In the genomic region with DNA sequence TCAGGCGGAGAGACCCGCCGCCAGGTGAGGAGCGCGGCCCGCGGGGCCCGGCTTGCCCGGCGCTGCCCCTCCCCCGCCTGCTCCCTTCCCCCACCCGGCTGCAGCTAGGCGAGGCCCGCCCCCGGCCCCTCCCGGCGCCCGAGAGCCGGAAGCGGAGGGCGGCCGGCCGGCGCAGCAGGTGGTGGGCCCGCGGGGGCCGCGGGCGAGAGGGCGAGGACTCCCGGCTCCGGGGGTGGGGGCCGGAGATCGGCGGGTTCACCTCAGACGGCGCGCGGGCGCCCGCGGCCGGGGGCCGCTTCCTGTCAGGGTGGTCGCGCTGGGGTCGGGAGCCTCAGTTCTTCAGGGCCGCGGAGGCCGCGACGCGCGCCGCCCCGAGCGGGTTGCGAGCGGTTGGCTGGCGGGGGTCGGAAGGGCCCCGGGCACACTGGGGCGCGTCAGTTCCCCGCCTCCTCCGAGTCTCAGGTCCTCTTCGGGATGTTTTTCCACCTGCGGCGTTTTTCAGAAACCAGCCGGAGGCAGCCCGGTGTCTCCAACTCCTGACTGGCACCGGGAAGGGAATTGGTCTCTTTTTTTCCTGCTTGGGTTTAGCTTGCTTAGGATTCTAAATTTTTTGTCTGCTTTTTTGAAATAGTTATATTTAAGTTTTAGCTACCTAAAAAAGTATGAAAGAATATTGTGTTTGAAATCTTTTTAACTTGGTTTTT, we compare ENCODE assay signal across 7 cellular contexts. TPM values are rescaled to one million over a fixed set of nuclear protein-coding genes. Genes with fewer than 3 reads are reported as not detected.
DNase-seq lines count a peak whose midpoint lies in the region; ATAC-seq and TF ChIP-seq lines count a peak whose summit lies in the region.

No MANE protein-coding gene starts in this region.

- H3K4me1 ChIP-seq in colonic mucosa: peaks cover 9% of the 10 kb centered on the region
- peaks cover 0 to 30% (median 19%) of the 10 kb centered on the region in 4 donors for H3K4me1 ChIP-seq in liver (ENCODE audit: control insufficient read depth in 4 of 4, insufficient read depth in 4 of 4, low read length in 3 of 4)

- H3K27ac ChIP-seq in colonic mucosa (peak overlapping the region; percentile 99), liver (ENCODE audit: low read depth in 1 of 2, low read length in 2 of 2) (peak overlapping the region; percentile 94 to 95)

- no peaks in the 10 kb centered on the region for H3K36me3 Mint-ChIP-seq in T-cell

- H3K9me3 ChIP-seq in colonic mucosa: no peaks in the 10 kb centered on the region
- no peaks in the 10 kb centered on the region for H3K9me3 ChIP-seq in liver (ENCODE audit: control insufficient read depth in 4 of 4, low read length in 3 of 4)

- ATAC-seq in GM21717 (IDR thresholded peaks at IDR 0.05; ENCODE audit: unreplicated experiment): peak; percentile 45
- ATAC-seq in T-cell (replicated peaks in 1 of 4): peak; percentile 66 to 74 (median 72)

- no peaks in the 10 kb centered on the region for H3K9me3 Mint-ChIP-seq in T-cell

- peaks cover 0 to 2% of the 10 kb centered on the region in 2 donors for H3K27me3 Mint-ChIP-seq in T-cell

- peaks cover 34 to 39% (median 35%) of the 10 kb centered on the region in 3 donors for H3K4me1 Mint-ChIP-seq in T-cell

- intact Hi-C loops in colonic mucosa (cut with DNase I): loop anchor here (5.0 to 10.0 kb wide), 3 partner anchors 95 to 165 kb away; a partner anchor contains a TSS

- no peak for DNase-seq in GM12865 (ENCODE audit: low read depth)
- peak; percentile 85 for DNase-seq in KBM-7
- DNase-seq in T-cell: peak in 20 of 34 experiments; percentile 21 to 57 (median 38)
- peak; percentile 49 for DNase-seq in colonic mucosa
- peak in 2 of 3 donors; percentile 1 to 71 for DNase-seq in stimulated activated CD4-positive, alpha-beta T cell treated with anti-CD3 and anti-CD28 coated beads, TNF-alpha, amount 100 ng/mL, for 1 hour (ENCODE audit: low read depth in 3 of 3, low spot score in 1 of 3)

- TF ChIP-seq RAD21 in liver (IDR thresholded peaks at IDR 0.05): no peak

- no peak for TF ChIP-seq CTCF in GM12865 (IDR thresholded peaks at IDR 0.05; ENCODE audit: insufficient read depth, low read depth, low read length, missing control alignments)
- TF ChIP-seq CTCF in colonic mucosa (IDR thresholded peaks at IDR 0.05): no peak
- TF ChIP-seq CTCF in liver (IDR thresholded peaks at IDR 0.05; ENCODE audit: low read depth, low read length, missing input control): no peak

- under 1% methylated on average over 72 of the region's 72 CpGs for WGBS in liver

- H3K4me3 ChIP-seq in GM12865 (ENCODE audit: low read depth, low read length) (peak overlapping the region; percentile 98), colonic mucosa (peak overlapping the region; percentile 85), liver (ENCODE audit: low read depth in 1 of 3, low read length in 3 of 3) (peak overlapping the region; percentile 66 to 97 (median 88))

- CTCF ChIA-PET in T-cell (lab: Charles Lee): interaction anchor here (0.5 to 2.8 kb wide), 4 partner anchors 12 to 719 kb away, joined by 8 to 10 read pairs (median 10); no protein-coding TSS in a partner anchor

- H3K9ac ChIP-seq in colonic mucosa (ENCODE audit: low read depth in 2 of 2, low read length in 2 of 2) (peak overlapping the region; percentile 71 to 86), liver (ENCODE audit: low read depth in 1 of 2, low read length in 2 of 2) (peak overlapping the region; percentile 90 to 97)

- H3K27me3 ChIP-seq in colonic mucosa: no peaks in the 10 kb centered on the region
- H3K27me3 ChIP-seq in liver (ENCODE audit: control insufficient read depth in 4 of 4, insufficient read depth in 4 of 4, low read length in 3 of 4): no peaks in the 10 kb centered on the region

- in situ Hi-C loops in KBM-7 (cut with MboI; ENCODE audit: low pct_unique_long_range_greater_than_20kb, low sequenced_read_pairs): no loop called here

- H3K4me3 Mint-ChIP-seq in T-cell: peak overlapping the region; percentile 90 to 95 (median 91)

- H3K27ac Mint-ChIP-seq in T-cell: peak overlapping the region; percentile 90

- POLR2A ChIA-PET in T-cell (lab: Charles Lee): interaction anchor here (0.6 to 1.7 kb wide), 3 partner anchors 12 to 38 kb away, joined by 3 to 7 read pairs (median 6); no protein-coding TSS in a partner anchor

- no peaks in the 10 kb centered on the region for H3K36me3 ChIP-seq in colonic mucosa
- no peaks in the 10 kb centered on the region for H3K36me3 ChIP-seq in liver (ENCODE audit: control insufficient read depth in 4 of 4, insufficient read depth in 3 of 4, low read depth in 1 of 4, low read length in 3 of 4)

TF ChIP-seq in liver, 16 proteins besides CTCF, POLR2A, EP300 and RAD21:
- TF ChIP-seq FOXA1 (IDR thresholded peaks at IDR 0.05): no peak
- TF ChIP-seq EGR1 (IDR thresholded peaks at IDR 0.05; ENCODE audit: low read depth in 2 of 2): no peak
- TF ChIP-seq RXRA (IDR thresholded peaks at IDR 0.05): no peak
- TF ChIP-seq, protein P1, sequence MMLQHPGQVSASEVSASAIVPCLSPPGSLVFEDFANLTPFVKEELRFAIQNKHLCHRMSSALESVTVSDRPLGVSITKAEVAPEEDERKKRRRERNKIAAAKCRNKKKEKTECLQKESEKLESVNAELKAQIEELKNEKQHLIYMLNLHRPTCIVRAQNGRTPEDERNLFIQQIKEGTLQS (IDR thresholded peaks at IDR 0.05): no peak
- no peak for TF ChIP-seq FOXA2 (IDR thresholded peaks at IDR 0.05)
- no peak for TF ChIP-seq SP1 (IDR thresholded peaks at IDR 0.05)
- no peak for TF ChIP-seq YY1 (IDR thresholded peaks at IDR 0.05)
- TF ChIP-seq, protein P2, sequence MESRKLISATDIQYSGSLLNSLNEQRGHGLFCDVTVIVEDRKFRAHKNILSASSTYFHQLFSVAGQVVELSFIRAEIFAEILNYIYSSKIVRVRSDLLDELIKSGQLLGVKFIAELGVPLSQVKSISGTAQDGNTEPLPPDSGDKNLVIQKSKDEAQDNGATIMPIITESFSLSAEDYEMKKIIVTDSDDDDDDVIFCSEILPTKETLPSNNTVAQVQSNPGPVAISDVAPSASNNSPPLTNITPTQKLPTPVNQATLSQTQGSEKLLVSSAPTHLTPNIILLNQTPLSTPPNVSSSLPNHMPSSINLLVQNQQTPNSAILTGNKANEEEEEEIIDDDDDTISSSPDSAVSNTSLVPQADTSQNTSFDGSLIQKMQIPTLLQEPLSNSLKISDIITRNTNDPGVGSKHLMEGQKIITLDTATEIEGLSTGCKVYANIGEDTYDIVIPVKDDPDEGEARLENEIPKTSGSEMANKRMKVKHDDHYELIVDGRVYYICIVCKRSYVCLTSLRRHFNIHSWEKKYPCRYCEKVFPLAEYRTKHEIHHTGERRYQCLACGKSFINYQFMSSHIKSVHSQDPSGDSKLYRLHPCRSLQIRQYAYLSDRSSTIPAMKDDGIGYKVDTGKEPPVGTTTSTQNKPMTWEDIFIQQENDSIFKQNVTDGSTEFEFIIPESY (IDR thresholded peaks at IDR 0.05): no peak
- no peak for TF ChIP-seq HNF4G (IDR thresholded peaks at IDR 0.05)
- TF ChIP-seq JUND (IDR thresholded peaks at IDR 0.05): no peak
- TF ChIP-seq, protein P3, sequence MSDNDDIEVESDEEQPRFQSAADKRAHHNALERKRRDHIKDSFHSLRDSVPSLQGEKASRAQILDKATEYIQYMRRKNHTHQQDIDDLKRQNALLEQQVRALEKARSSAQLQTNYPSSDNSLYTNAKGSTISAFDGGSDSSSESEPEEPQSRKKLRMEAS (IDR thresholded peaks at IDR 0.05): no peak
- TF ChIP-seq NR2F2 (IDR thresholded peaks at IDR 0.05): no peak

RNA-seq across cellular contexts. Expression of a gene that starts 0.5 kb away (rescaled TPM):
- 10 to 100 TPM; 49.1 to 84.2 (median 57.1) TPM for total RNA-seq in T-cell
- 10 to 100 TPM; 56.0 to 82.4 TPM for total RNA-seq in colonic mucosa
- total RNA-seq in liver: 100 to 1,000 TPM; 101 to 102 TPM
- 10 to 100 TPM; 47.6 to 64.1 TPM for polyA plus RNA-seq in liver
